In the genomic region with DNA sequence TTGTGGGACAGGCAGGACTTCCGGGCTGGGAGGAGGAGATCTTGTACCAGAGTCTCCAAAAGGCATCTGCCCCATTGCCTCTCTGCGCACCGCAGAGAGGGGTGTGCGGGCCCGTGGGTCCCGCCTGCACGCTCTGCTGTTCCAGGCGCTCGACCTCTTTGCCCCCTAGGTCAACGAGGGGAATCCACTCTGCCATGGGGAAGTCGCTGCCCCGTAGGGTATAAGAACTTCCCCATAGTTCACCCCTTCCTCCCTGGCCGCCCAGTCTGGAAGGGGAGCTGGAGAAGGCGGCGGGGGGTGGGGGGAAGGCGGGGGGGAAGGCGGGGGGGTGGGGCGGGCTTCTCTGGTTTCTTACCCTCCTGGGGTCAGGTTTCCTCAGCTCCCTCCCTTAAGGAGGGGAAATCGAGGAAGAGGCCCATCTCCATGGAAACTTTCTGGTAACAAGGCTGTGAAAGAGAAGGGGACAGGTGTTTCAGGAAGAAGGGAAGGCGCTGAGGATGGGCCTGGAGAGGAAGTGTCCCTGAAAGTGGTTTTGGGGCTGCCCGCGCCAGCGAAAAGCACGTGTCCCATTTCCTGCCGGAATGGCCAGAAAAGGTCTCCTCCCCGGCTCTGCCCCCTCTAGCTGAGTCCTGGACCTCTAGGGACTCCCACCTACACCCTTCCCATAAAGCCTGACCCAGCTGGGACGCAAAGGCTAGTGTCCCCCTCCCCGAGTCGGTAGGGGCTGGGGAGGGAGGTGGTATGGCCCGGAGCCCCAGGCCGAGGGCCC, we compare ENCODE assay signal across 8 cellular contexts. TPM values are rescaled to one million over a fixed set of nuclear protein-coding genes. Genes with fewer than 3 reads are reported as not detected.
DNase-seq lines count a peak whose midpoint lies in the region; ATAC-seq and TF ChIP-seq lines count a peak whose summit lies in the region.

No MANE protein-coding gene starts in this region.

- H3K4me3 ChIP-seq in AG04449 (ENCODE audit: low read depth, low read length): peak overlapping the region; percentile 44
- peak overlapping the region; percentile 33 to 73 (median 59) for H3K4me3 ChIP-seq in dorsolateral prefrontal cortex
- H3K4me3 ChIP-seq in retinal pigment epithelial cell (ENCODE audit: low read length): peak overlapping the region; percentile 51

- ATAC-seq in GM19025 (IDR thresholded peaks at IDR 0.05; ENCODE audit: low read depth, unreplicated experiment) (peak; percentile 28), HG03175 (IDR thresholded peaks at IDR 0.05; ENCODE audit: unreplicated experiment) (peak; percentile 32), left colon (no peak)

- peaks cover 0 to 5% (median 0%) of the 10 kb centered on the region in 45 donors for H3K27me3 ChIP-seq in dorsolateral prefrontal cortex

- POLR2A ChIA-PET in AG04449 (lab: Yijun Ruan, JAX): no interaction called here

- no peak overlapping the region for H3K27ac ChIP-seq in dorsolateral prefrontal cortex

- intact Hi-C loops in dorsolateral prefrontal cortex (cut with DNase I) (no loop called here), left colon (cut with DNase I, micrococcal nuclease) (no loop called here)

- DNase-seq in AG04449 (ENCODE audit: low read depth, low spot score): no peak
- DNase-seq in dorsolateral prefrontal cortex: no peak
- no peak for DNase-seq in retinal pigment epithelial cell (ENCODE audit: low read depth)
- DNase-seq in left colon: no peak
- DNase-seq in NCI-H1436 (lab: John Stamatoyannopoulos, UW): no peak
- DNase-seq in COLO668 (lab: John Stamatoyannopoulos, UW; ENCODE audit: unreplicated experiment): no peak

- CTCF ChIA-PET in AG04449 (lab: Yijun Ruan, JAX): interaction anchor here (1.1 to 3.4 kb wide), 2 partner anchors 10 to 44 kb away, joined by 3 to 14 read pairs; no protein-coding TSS in a partner anchor

- no peak for TF ChIP-seq CTCF in AG04449 (IDR thresholded peaks at IDR 0.05; ENCODE audit: insufficient read depth, low read length, missing control alignments)
- TF ChIP-seq CTCF in dorsolateral prefrontal cortex (IDR thresholded peaks at IDR 0.05 in 54 of 56, conservative IDR thresholded peaks at IDR 0.05 in 2 of 56; ENCODE audit: low read depth in 1 of 56, partially characterized antibody in 56 of 56): no peak
- TF ChIP-seq CTCF in retinal pigment epithelial cell (conservative IDR thresholded peaks at IDR 0.05; ENCODE audit: low read depth, low read length): no peak

RNA-seq across cellular contexts. Expression of gene NR1I2, which starts 27.5 kb away (rescaled TPM):
- total RNA-seq in dorsolateral prefrontal cortex (1 to 10 TPM in 7 of 120 experiments, under 1 TPM in 100, not detected in 13; 0.12 to 1.3 (median 0.47) TPM), left colon (10 to 100 TPM; 71.2 to 90.8 TPM)

Comparison
In these comparisons a context has a peak if more than half of its experiments do, and no peak if none do; other contexts are left out.
1. RNA of gene NR1I2, which starts 27.5 kb away (total RNA-seq): 71.2 to 90.8 TPM in left colon; 0.12 to 1.3 TPM in dorsolateral prefrontal cortex; every median in the first group is over 10 times any median in the second.
2. Peak in every context shown above with its lines, with median percentiles within 50 percentile points of each other: H3K4me3 ChIP-seq.